In the genomic region with DNA sequence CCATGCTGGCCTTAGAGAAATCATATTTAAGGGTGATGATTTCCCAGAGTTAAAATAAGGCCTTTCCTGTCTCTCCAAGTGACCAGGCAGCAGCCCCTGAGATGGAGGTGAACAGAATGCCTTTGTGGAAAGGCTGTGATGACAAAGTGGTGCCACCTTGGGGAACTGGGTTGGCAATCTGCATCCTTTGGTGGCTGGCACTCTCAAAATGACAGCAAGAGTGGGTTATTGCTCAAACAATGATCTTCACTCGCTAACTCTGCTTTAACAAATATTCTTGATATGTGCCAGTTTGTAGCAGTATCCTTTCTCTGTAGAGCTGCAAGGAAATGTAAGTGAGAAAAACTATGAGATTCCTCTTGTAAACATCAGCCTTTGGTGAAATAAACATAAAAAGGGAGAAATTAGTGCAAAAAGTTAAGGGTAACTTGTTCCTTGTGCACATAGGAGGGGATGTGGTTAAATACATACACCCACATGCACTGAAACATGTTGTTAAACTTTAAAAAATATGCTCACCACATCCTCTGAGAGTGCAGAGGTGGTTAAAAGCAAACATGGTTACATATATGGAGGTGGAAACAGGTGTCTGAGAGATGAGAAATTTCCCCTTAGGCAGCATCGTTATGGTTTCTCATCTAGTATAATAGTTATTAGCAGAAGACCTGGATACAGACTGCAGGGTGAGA, we compare ENCODE assay signal across 16 cellular contexts.
DNase-seq lines count a peak whose midpoint lies in the region; ATAC-seq and TF ChIP-seq lines count a peak whose summit lies in the region.
"Had no signal": no experiment of that assay in that cellular context is flagged by ENCODE, and none has a peak within 500 bp of the region (broad histone marks: within the 10 kb centered on the region; RNA-seq: fewer than 3 reads in every experiment).

No MANE protein-coding gene starts in this region.

- no peak overlapping the region for H2AFZ ChIP-seq in hepatocyte

- H3K36me3 ChIP-seq in hepatocyte (replicated peaks; ENCODE audit: insufficient read depth, low read depth) (no peaks in the 10 kb centered on the region), A673 (ENCODE audit: insufficient read depth, low read length, poor library complexity, severe bottlenecking) (no peaks in the 10 kb centered on the region)
- H3K36me3 ChIP-seq: BLaER1, HAP-1, left ventricle myocardium inferior had no signal

- POLR2A ChIA-PET in A673 (lab: Charles Lee; ENCODE audit: low non-redundant PET): no interaction called here

- CTCF ChIA-PET in A673 (lab: Charles Lee): no interaction called here

- BruUV-seq in A673 (replicated peaks; lab: Mats Ljungman, UMichigan): no TSS peak

- TF ChIP-seq CTCF in hepatocyte (IDR thresholded peaks at IDR 0.05; ENCODE audit: poor library complexity): no peak
- TF ChIP-seq CTCF in A673 (conservative IDR thresholded peaks at IDR 0.05; ENCODE audit: low read depth, low read length): no peak

- H3K4me2 ChIP-seq in hepatocyte: no peak overlapping the region
- H3K4me2 ChIP-seq: BLaER1, smooth muscle cell had no signal

- H3K27ac ChIP-seq in hepatocyte (no peak overlapping the region), A673 (ENCODE audit: low read depth, low read length, poor library complexity, severe bottlenecking) (no peak overlapping the region)
- H3K27ac ChIP-seq: BLaER1, left ventricle myocardium inferior had no signal

- H4K20me1 ChIP-seq in hepatocyte (ENCODE audit: insufficient read depth, poor library complexity, severe bottlenecking): no peaks in the 10 kb centered on the region
- H4K20me1 ChIP-seq: BLaER1 had no signal

- H3K9me3 ChIP-seq in hepatocyte (ENCODE audit: low read depth) (no peaks in the 10 kb centered on the region), A673 (ENCODE audit: low read depth, low read length, poor library complexity, severe bottlenecking) (peaks cover 46% of the 10 kb centered on the region)
- H3K9me3 ChIP-seq: BLaER1 had no signal

- H3K4me1 ChIP-seq in hepatocyte (ENCODE audit: insufficient read depth): no peaks in the 10 kb centered on the region
- no peaks in the 10 kb centered on the region for H3K4me1 ChIP-seq in A673 (ENCODE audit: insufficient read depth, low read length, poor library complexity, severe bottlenecking)
- H3K4me1 ChIP-seq: BLaER1, HAP-1, left ventricle myocardium inferior had no signal

- intact Hi-C loops in A673 (cut with micrococcal nuclease; ENCODE audit: unreplicated experiment): no loop called here

- no peaks in the 10 kb centered on the region for H3K9me2 ChIP-seq in hepatocyte (replicated peaks; ENCODE audit: insufficient read depth)

- DNase-seq in NCI-H2029 (lab: John Stamatoyannopoulos, UW) (no peak), UCSD-AML1 (lab: John Stamatoyannopoulos, UW; ENCODE audit: unreplicated experiment) (no peak), hepatocyte (ENCODE audit: low spot score) (no peak), A673 (ENCODE audit: low spot score) (no peak)
- DNase-seq: activated B cell treated with CpG ODN at 0.5 μM for 24 hours, left ventricle myocardium inferior, NCI-H1694 treated with DMSO at 0.1 percent for 48 hours, NCI-H82 had no signal

- no peaks in the 10 kb centered on the region for H3K27me3 ChIP-seq in hepatocyte
- no peaks in the 10 kb centered on the region for H3K27me3 ChIP-seq in A673 (replicated peaks; ENCODE audit: insufficient read depth, low read depth, low read length, poor library complexity)
- H3K27me3 ChIP-seq: BLaER1 had no signal

- peak; percentile 94 for ATAC-seq in GM18858 (IDR thresholded peaks at IDR 0.05; ENCODE audit: unreplicated experiment)
- peak; percentile 57 for ATAC-seq in GM21367 (IDR thresholded peaks at IDR 0.05; ENCODE audit: unreplicated experiment)
- peak; percentile 98 for ATAC-seq in HG02970 (IDR thresholded peaks at IDR 0.05; ENCODE audit: low FRiP score, unreplicated experiment)
- peak; percentile 82 for ATAC-seq in HG03575 (IDR thresholded peaks at IDR 0.05; ENCODE audit: extremely low read depth, insufficient number of reproducible peaks, low FRiP score, unreplicated experiment)
- ATAC-seq: K562 had no signal

- H3K4me3 ChIP-seq in hepatocyte (no peak overlapping the region), A673 (ENCODE audit: low read depth, low read length, poor library complexity, severe bottlenecking) (no peak overlapping the region)
- H3K4me3 ChIP-seq: BLaER1, HAP-1, K562, left ventricle myocardium inferior, smooth muscle cell had no signal

- no peaks in the 10 kb centered on the region for H3K79me2 ChIP-seq in hepatocyte

- WGBS in hepatocyte (ENCODE audit: low lambda C conversion rate, missing lambda C conversion rate): 87% methylated on average over 2 of the region's 2 CpGs
